Comparison of ENCODE assay signal across 19 cellular contexts in genomic region chr22:45960477-45961386, GRCh38. TPM values are rescaled to one million over a fixed set of nuclear protein-coding genes. Genes with fewer than 3 reads are reported as not detected.
DNase-seq lines count a peak whose midpoint lies in the region; ATAC-seq, FAIRE-seq and TF ChIP-seq lines count a peak whose summit lies in the region.
"Had no signal": no experiment of that assay in that cellular context is flagged by ENCODE, and none has a peak within 500 bp of the region (broad histone marks: within the 10 kb centered on the region; RNA-seq: fewer than 3 reads in every experiment).

No MANE protein-coding gene starts in this region.

- H2BK120ac ChIP-seq in H1 (replicated peaks; ENCODE audit: low read depth, low read length) (no peak overlapping the region), mesendoderm (ENCODE audit: low read depth, low read length) (no peak overlapping the region)

- CTCF ChIA-PET in H1 (lab: Charles Lee; ENCODE audit: partially characterized antibody), result interaction anchor here (0.8 to 1.5 kb wide), 5 partner anchors 7 to 115 kb away, joined by 3 to 5 read pairs (median 4); no protein-coding TSS in a partner anchor

- DNase-seq in EH (ENCODE audit: low read depth) (peak; percentile 41), H1 (ENCODE audit: low read depth in 1 of 2, low spot score in 2 of 2) (no peak), mesendoderm (peak; percentile 86), psoas muscle (no peak), breast epithelium (ENCODE audit: low spot score in 2 of 2) (no peak), right cardiac atrium (no peak), coronary artery (ENCODE audit: low spot score) (no peak)
- DNase-seq: Kasumi-1; NCI-H1105; NCI-H187; NCI-H345; NK-92 treated with Interleukin-12 subunit alpha and Interleukin-12 subunit beta, amount 100 ng/mL, for 24 hours; RPMI8226 had no signal

- H3K23me2 ChIP-seq in H1 (ENCODE audit: low read depth, low read length), result no peaks in the 10 kb centered on the region

- H4K8ac ChIP-seq in H1 (ENCODE audit: extremely low read depth, insufficient read depth, low read length) (no peak overlapping the region; the same call in 1 of the 2 replicates), mesendoderm (ENCODE audit: low read depth, low read length) (no peak overlapping the region)

- no peak overlapping the region for H3K23ac ChIP-seq in H1 (ENCODE audit: insufficient read length)
- H3K23ac ChIP-seq in mesendoderm (ENCODE audit: low read length), result no peak overlapping the region

- H2AK5ac ChIP-seq in H1 (ENCODE audit: low read depth, low read length), result no peak overlapping the region
- no peak overlapping the region for H2AK5ac ChIP-seq in mesendoderm (ENCODE audit: low read length)

- WGBS in H1 (ENCODE audit: extremely low coverage in 1 of 2, insufficient coverage in 1 of 2, insufficient read length in 1 of 2, insufficient replicate concordance in 2 of 2, low coverage in 1 of 2, low lambda C conversion rate in 2 of 2, missing lambda C conversion rate in 1 of 2), 2 experiments, result 92% methylated on average over 20 of the region's 23 CpGs; no CpG with 5 or more reads in 1 of the 2 experiments
- WGBS in mesendoderm (ENCODE audit: extremely low coverage, insufficient coverage, low lambda C conversion rate), result no CpG with 5 or more reads among the region's 23 CpGs
- 79 to 84% (median 79%) methylated on average over 23 of the region's 23 CpGs for WGBS in psoas muscle, 3 donors
- 78% methylated on average over 23 of the region's 23 CpGs for WGBS in right cardiac atrium

- intact Hi-C loops in psoas muscle (cut with DNase I) (no loop called here), breast epithelium (cut with DNase I; ENCODE audit: low total_unique reads) (no loop called here), right cardiac atrium (cut with DNase I) (no loop called here)

- no peak overlapping the region for H2BK15ac ChIP-seq in H1 (ENCODE audit: low read length)
- no peak overlapping the region for H2BK15ac ChIP-seq in mesendoderm (replicated peaks; ENCODE audit: low read depth)

- H2BK5ac ChIP-seq in H1 (ENCODE audit: low read depth, low read length), result no peak overlapping the region
- no peak overlapping the region for H2BK5ac ChIP-seq in mesendoderm (ENCODE audit: low read length)

- no peak for TF ChIP-seq RAD21 in Ishikawa (IDR thresholded peaks at IDR 0.05; ENCODE audit: low read depth)
- no peak for TF ChIP-seq RAD21 in H1 (IDR thresholded peaks at IDR 0.05 in 1 of 2, conservative IDR thresholded peaks at IDR 0.05 in 1 of 2; ENCODE audit: low read depth in 2 of 2, low read length in 2 of 2)

- no peaks in the 10 kb centered on the region for H3K79me2 ChIP-seq in H1 (ENCODE audit: control insufficient read depth in 1 of 2, insufficient read depth in 2 of 2, low read length in 2 of 2)
- no peaks in the 10 kb centered on the region for H3K79me2 ChIP-seq in mesendoderm (ENCODE audit: control insufficient read depth, insufficient read depth, low read length)

- TF ChIP-seq CTCF in H1 (IDR thresholded peaks at IDR 0.05; ENCODE audit: control extremely low read depth in 1 of 3, insufficient read depth in 1 of 3, low read depth in 1 of 3, low read length in 3 of 3) (no peak), psoas muscle (IDR thresholded peaks at IDR 0.05) (no peak), breast epithelium (IDR thresholded peaks at IDR 0.05) (no peak), coronary artery (IDR thresholded peaks at IDR 0.05) (no peak)

- H4K5ac ChIP-seq in H1 (ENCODE audit: insufficient read length, low read depth, low read length), result no peak overlapping the region
- no peak overlapping the region for H4K5ac ChIP-seq in mesendoderm (ENCODE audit: low read length)

- TF ChIP-seq EP300 in Ishikawa (IDR thresholded peaks at IDR 0.05; ENCODE audit: borderline replicate concordance), result no peak
- TF ChIP-seq EP300 in H1 (IDR thresholded peaks at IDR 0.05; ENCODE audit: borderline replicate concordance in 1 of 2, low read depth in 2 of 2, low read length in 2 of 2), result no peak

- ATAC-seq in psoas muscle, result no peak
- no peak for ATAC-seq in right cardiac atrium
- ATAC-seq: HCT116 had no signal

- no peak overlapping the region for H3K4me3 ChIP-seq in H1 (ENCODE audit: extremely low read depth in 1 of 4, insufficient read depth in 2 of 4, low read depth in 3 of 4, low read length in 4 of 4)
- H3K4me3 ChIP-seq in mesendoderm (ENCODE audit: low read length), result no peak overlapping the region
- no peak overlapping the region for H3K4me3 ChIP-seq in psoas muscle
- H3K4me3 ChIP-seq in breast epithelium, result no peak overlapping the region
- no peak overlapping the region for H3K4me3 ChIP-seq in right cardiac atrium (ENCODE audit: low read length)
- no peak overlapping the region for H3K4me3 ChIP-seq in coronary artery

- POLR2A ChIA-PET in H1 (lab: Charles Lee; ENCODE audit: partially characterized antibody), result interaction anchor here (1.0 to 1.5 kb wide), 2 partner anchors 11 to 65 kb away, joined by 3 to 4 read pairs; no protein-coding TSS in a partner anchor

- H3K79me1 ChIP-seq in H1 (ENCODE audit: low read depth, low read length) (no peaks in the 10 kb centered on the region), mesendoderm (ENCODE audit: low read length) (no peaks in the 10 kb centered on the region)

- H3K9ac ChIP-seq in H1 (replicated peaks in 1 of 4; ENCODE audit: extremely low read depth in 1 of 4, low read depth in 3 of 4, low read length in 3 of 4) (no peak overlapping the region), mesendoderm (ENCODE audit: low read length) (no peak overlapping the region)

- H4K20me1 ChIP-seq in H1 (replicated peaks in 1 of 2; ENCODE audit: control insufficient read depth in 1 of 2, insufficient read depth in 2 of 2, low read length in 2 of 2), result peaks cover 0 to 1% of the 10 kb centered on the region in 2 experiments

- H3K4ac ChIP-seq in H1 (replicated peaks; ENCODE audit: insufficient read length, low read depth, low read length) (no peak overlapping the region), mesendoderm (ENCODE audit: low read depth, low read length) (no peak overlapping the region)

- H3K27me3 ChIP-seq in H1 (replicated peaks in 1 of 4; ENCODE audit: control insufficient read depth in 3 of 4, extremely low read depth in 1 of 4, insufficient read depth in 3 of 4, low read length in 3 of 4) (peaks cover 0 to 2% (median under 1%) of the 10 kb centered on the region in 4 experiments; a peak in 3 of 7 replicates), mesendoderm (ENCODE audit: insufficient read depth, low read length, poor library complexity) (no peaks in the 10 kb centered on the region), psoas muscle (ENCODE audit: insufficient read depth in 3 of 3, low read length in 2 of 3) (peaks cover 0 to 27% (median 2%) of the 10 kb centered on the region in 3 donors), breast epithelium (peaks cover 0 to 10% of the 10 kb centered on the region in 2 donors), right cardiac atrium (ENCODE audit: control insufficient read depth, insufficient read depth) (no peaks in the 10 kb centered on the region)

- FAIRE-seq in H1 (lab: Jason Lieb, UNC), result no peak
- FAIRE-seq: A204.1, GM19239 had no signal

- H3K14ac ChIP-seq in H1 (ENCODE audit: insufficient read length), result no peak overlapping the region

- no peak overlapping the region for H2AFZ ChIP-seq in H1 (ENCODE audit: low read length)

- H3K56ac ChIP-seq in H1 (replicated peaks; ENCODE audit: insufficient read length, low read depth, low read length) (no peak overlapping the region), mesendoderm (ENCODE audit: low read length) (no peak overlapping the region)

- no peak overlapping the region for H2BK20ac ChIP-seq in H1 (ENCODE audit: low read length)

- no peak overlapping the region for H2BK12ac ChIP-seq in H1 (ENCODE audit: low read depth, low read length)

- H3K9me3 ChIP-seq in H1 (ENCODE audit: insufficient read depth in 2 of 2, low read depth in 1 of 2, low read length in 1 of 2) (no peaks in the 10 kb centered on the region), psoas muscle (no peaks in the 10 kb centered on the region), breast epithelium (no peaks in the 10 kb centered on the region), right cardiac atrium (ENCODE audit: control insufficient read depth, low read length) (no peaks in the 10 kb centered on the region)

- H3K4me1 ChIP-seq in H1 (replicated peaks in 1 of 4; ENCODE audit: control insufficient read depth in 3 of 4, insufficient read depth in 4 of 4, low read length in 3 of 4), result peaks cover 0 to 15% (median 7%) of the 10 kb centered on the region in 4 experiments; a peak in 6 of 7 replicates
- no peaks in the 10 kb centered on the region for H3K4me1 ChIP-seq in mesendoderm (ENCODE audit: control insufficient read depth, low read depth, low read length)
- H3K4me1 ChIP-seq in psoas muscle, result no peaks in the 10 kb centered on the region
- H3K4me1 ChIP-seq in breast epithelium, result no peaks in the 10 kb centered on the region
- no peaks in the 10 kb centered on the region for H3K4me1 ChIP-seq in right cardiac atrium (ENCODE audit: control insufficient read depth, insufficient read depth, low read length)

- H3K18ac ChIP-seq in H1 (ENCODE audit: extremely low read depth, low read length) (no peak overlapping the region), mesendoderm (ENCODE audit: low read length) (no peak overlapping the region)

- H4K91ac ChIP-seq in H1 (replicated peaks; ENCODE audit: insufficient read length, low read length), result no peak overlapping the region

- H3K27ac ChIP-seq in H1 (ENCODE audit: low read depth, low read length) (no peak overlapping the region), mesendoderm (ENCODE audit: low read depth, low read length) (no peak overlapping the region), psoas muscle (no peak overlapping the region), breast epithelium (no peak overlapping the region), right cardiac atrium (ENCODE audit: low read length) (no peak overlapping the region), coronary artery (no peak overlapping the region)
- H3K27ac ChIP-seq: C4-2B had no signal

- no peak for TF ChIP-seq POLR2A in H1 (IDR thresholded peaks at IDR 0.05; ENCODE audit: control extremely low read depth in 1 of 2, low read depth in 2 of 2, low read length in 2 of 2)
- no peak for TF ChIP-seq POLR2A in breast epithelium (IDR thresholded peaks at IDR 0.05)

- H3K4me2 ChIP-seq in H1 (ENCODE audit: insufficient read depth in 1 of 2, low read depth in 2 of 2, low read length in 2 of 2), result no peak overlapping the region
- no peak overlapping the region for H3K4me2 ChIP-seq in mesendoderm (ENCODE audit: low read length)

- H3K36me3 ChIP-seq in H1 (ENCODE audit: control insufficient read depth in 2 of 4, insufficient read depth in 4 of 4, low read length in 3 of 4), result no peaks in the 10 kb centered on the region
- H3K36me3 ChIP-seq in mesendoderm (ENCODE audit: control insufficient read depth, insufficient read depth, low read length), result no peaks in the 10 kb centered on the region
- no peaks in the 10 kb centered on the region for H3K36me3 ChIP-seq in psoas muscle (ENCODE audit: insufficient read depth in 1 of 2, low read depth in 1 of 2)
- no peaks in the 10 kb centered on the region for H3K36me3 ChIP-seq in breast epithelium

RNA-seq across cellular contexts. Expression of gene WNT7B, which starts 16.2 kb away (rescaled TPM):
- total RNA-seq in H1 (2021; fragmentation: NEBNext Ultra II Directional; extraction: Animal tissue kit (Norgen Biotek cat#: 25700)), result 0.13 and 0.24 TPM in 2 replicates
- 0.14 and 0.24 TPM in 2 replicates for polyA plus RNA-seq in H1 (2011; rRNA removed)
- 0.12 TPM for polyA plus RNA-seq in H1 (2011; cell fraction: cytosol; rRNA removed)
- polyA plus RNA-seq in H1 (2011; cell fraction: nucleus; rRNA removed), result 0.27 TPM
- polyA plus RNA-seq in H1 (2012, experiment 1 of 2), result 0.14 to 0.46 TPM (median 0.23 TPM) in 4 replicates
- 0.29 TPM for polyA plus RNA-seq in H1 (2012, experiment 2 of 2)
- 0.08 TPM for polyA plus RNA-seq in H1 (2013, experiment 1 of 2)
- polyA plus RNA-seq in H1 (2013, experiment 2 of 2), result 0.13 TPM
- 0.16 and 0.17 TPM in 2 replicates for polyA minus RNA-seq in H1 (2011; rRNA and poly(A)+ RNA removed)
- polyA minus RNA-seq in H1 (2011; cell fraction: cytosol; rRNA and poly(A)+ RNA removed), result not detected
- polyA minus RNA-seq in H1 (2011; cell fraction: nucleus; rRNA and poly(A)+ RNA removed), result 0.30 TPM
- not detected for polyA plus RNA-seq in mesendoderm (2013, experiment 1 of 2)
- polyA plus RNA-seq in mesendoderm (2013, experiment 2 of 2), result 0.03 TPM
- total RNA-seq in psoas muscle, result not detected
- polyA plus RNA-seq in psoas muscle, result under 1 TPM in 1 of 3 donors, not detected in 2; 0.05 TPM
- total RNA-seq in breast epithelium, result 1 to 10 TPM in 2 of 3 donors, not detected in 1; 2.2 to 2.9 TPM
- not detected for total RNA-seq in right cardiac atrium
- not detected for polyA plus RNA-seq in right cardiac atrium
- total RNA-seq: OCI-LY7 had no signal

Comparison
In these comparisons a context has a peak if more than half of its experiments do, and no peak if none do; other contexts are left out.
1. DNase-seq: peak in EH (single experiment) and mesendoderm (single experiment); none in H1 (0 of 2), psoas muscle (0 of 2), breast epithelium (0 of 2), right cardiac atrium (0 of 3) and coronary artery (single experiment).